ENCODE assay signal across 8 cellular contexts in genomic region chr19:7293795-7294570, GRCh38. TPM values are rescaled to one million over a fixed set of nuclear protein-coding genes. Genes with fewer than 3 reads are reported as not detected.
A peak's percentile ranks its signal among the peaks of the same experiment; 100 is the strongest.
DNase-seq lines count a peak whose midpoint lies in the region; ATAC-seq and TF ChIP-seq lines count a peak whose summit lies in the region.

INSR (minus strand) TSS chr19:7294414; CDS start chr19:7293891, 523 bp downstream.

- H2BK120ac ChIP-seq in mesenchymal stem cell (ENCODE audit: low read depth, low read length), result peak within 1 kb of the TSS; percentile 19

- H3K79me1 ChIP-seq in mesenchymal stem cell (replicated peaks; ENCODE audit: low read length, poor library complexity, severe bottlenecking), result peaks cover 9% of the 10 kb centered on the region

- peak; percentile 59 for ATAC-seq in HG03460 (IDR thresholded peaks at IDR 0.05; ENCODE audit: unreplicated experiment)
- peak; percentile 95 for ATAC-seq in activated CD8-positive, alpha-beta T cell treated with anti-CD3 and anti-CD28 coated beads for 36 hours

- peaks cover 41% of the 10 kb centered on the region for H3K27me3 Mint-ChIP-seq in activated CD8-positive, alpha-beta T cell treated with anti-CD3 and anti-CD28 coated beads for 36 hours

- no peaks in the 10 kb centered on the region for H3K27me3 ChIP-seq in endocrine pancreas (ENCODE audit: control insufficient read depth, insufficient read depth, low read length)
- H3K27me3 ChIP-seq in mesenchymal stem cell (ENCODE audit: control insufficient read depth in 1 of 2, insufficient read depth in 1 of 2, low read length in 2 of 2), result peaks cover 7 to 8% of the 10 kb centered on the region in 2 experiments

- peaks cover 5% of the 10 kb centered on the region for H3K4me1 Mint-ChIP-seq in activated CD8-positive, alpha-beta T cell treated with anti-CD3 and anti-CD28 coated beads for 36 hours (ENCODE audit: low read depth)

- H3K27ac Mint-ChIP-seq in activated CD8-positive, alpha-beta T cell treated with anti-CD3 and anti-CD28 coated beads for 36 hours, result no peak within 1 kb of the TSS

- no peak within 1 kb of the TSS for H2BK5ac ChIP-seq in mesenchymal stem cell (ENCODE audit: low read depth, low read length, poor library complexity, severe bottlenecking)

- under 1% methylated on average over 56 of the region's 108 CpGs for WGBS in mesenchymal stem cell

- DNase-seq in AG08395 (ENCODE audit: low spot score) (peak; percentile 98), GM19238 (ENCODE audit: insufficient read length, low spot score) (peak; percentile 97), NCI-H524 (lab: John Stamatoyannopoulos, UW) (peak; percentile 83 to 90), mesenchymal stem cell (peak; percentile 90)
- DNase-seq in activated CD8-positive, alpha-beta T cell treated with anti-CD3 and anti-CD28 coated beads for 36 hours, result peak; percentile 57
- DNase-seq in stimulated activated CD4-positive, alpha-beta T cell treated with anti-CD3 and anti-CD28 coated beads, TNF-alpha, amount 100 ng/mL, for 48 hours (ENCODE audit: low read depth in 3 of 3), result peak; percentile 47 to 55 (median 50)

- POLR2A ChIA-PET in activated CD8-positive, alpha-beta T cell treated with anti-CD3 and anti-CD28 coated beads for 36 hours (lab: Charles Lee), result no interaction called here

- H3K4me3 ChIP-seq in endocrine pancreas (ENCODE audit: control insufficient read depth, insufficient read depth, low read length), result peak within 1 kb of the TSS; percentile 47
- H3K4me3 ChIP-seq in mesenchymal stem cell (ENCODE audit: insufficient read depth in 1 of 2, low read depth in 1 of 2, low read length in 2 of 2), result peak within 1 kb of the TSS; percentile 79 to 86

- H4K91ac ChIP-seq in mesenchymal stem cell (ENCODE audit: low read length), result no peak within 1 kb of the TSS

- no peak within 1 kb of the TSS for H3K27ac ChIP-seq in mesenchymal stem cell (ENCODE audit: low read length, poor library complexity, severe bottlenecking)

- H3K4me1 ChIP-seq in endocrine pancreas (ENCODE audit: control insufficient read depth, insufficient read depth, low read length) (no peaks in the 10 kb centered on the region), mesenchymal stem cell (ENCODE audit: control insufficient read depth, insufficient read depth, low read depth, low read length) (peaks cover 14% of the 10 kb centered on the region)

- H3K18ac ChIP-seq in mesenchymal stem cell (ENCODE audit: low read depth in 1 of 2, low read length in 2 of 2), result peak within 1 kb of the TSS; percentile 21 to 54

- peak within 1 kb of the TSS; percentile 40 for H4K8ac ChIP-seq in mesenchymal stem cell (ENCODE audit: low read length)

- H3K14ac ChIP-seq in mesenchymal stem cell (ENCODE audit: low read length in 2 of 2), result peak within 1 kb of the TSS; percentile 12 to 74

- no peaks in the 10 kb centered on the region for H3K36me3 Mint-ChIP-seq in activated CD8-positive, alpha-beta T cell treated with anti-CD3 and anti-CD28 coated beads for 36 hours (ENCODE audit: low read depth)

- peak within 1 kb of the TSS; percentile 81 for H3K9ac ChIP-seq in endocrine pancreas (ENCODE audit: control insufficient read depth, insufficient read depth, low read length)
- peak within 1 kb of the TSS; percentile 89 for H3K9ac ChIP-seq in mesenchymal stem cell (ENCODE audit: low read length)

- H3K9me3 ChIP-seq in endocrine pancreas (ENCODE audit: control insufficient read depth, low read length), result no peaks in the 10 kb centered on the region
- H3K9me3 ChIP-seq in mesenchymal stem cell (ENCODE audit: control insufficient read depth, low read length), result no peaks in the 10 kb centered on the region

- H2AFZ ChIP-seq in mesenchymal stem cell (ENCODE audit: low read depth, low read length), result peak within 1 kb of the TSS; percentile 90

- peak within 1 kb of the TSS in 1 of 2 experiments; percentile 30 for H2BK12ac ChIP-seq in mesenchymal stem cell (ENCODE audit: low read length in 2 of 2)

- H3K4me2 ChIP-seq in mesenchymal stem cell (ENCODE audit: low read length, poor library complexity, severe bottlenecking), result peak within 1 kb of the TSS; percentile 98

- no peak within 1 kb of the TSS for H2AK5ac ChIP-seq in mesenchymal stem cell (ENCODE audit: low read length, severe bottlenecking)

- H3K4ac ChIP-seq in mesenchymal stem cell (ENCODE audit: low read depth in 1 of 2, low read length in 2 of 2), result no peak within 1 kb of the TSS

- TF ChIP-seq CTCF in activated CD8-positive, alpha-beta T cell treated with anti-CD3 and anti-CD28 coated beads for 36 hours (IDR thresholded peaks at IDR 0.05), result no peak

- intact Hi-C loops in activated CD8-positive, alpha-beta T cell treated with anti-CD3 and anti-CD28 coated beads for 36 hours (cut with micrococcal nuclease), result no loop called here

- peak within 1 kb of the TSS in 1 of 2 experiments; percentile 51 for H3K23ac ChIP-seq in mesenchymal stem cell (ENCODE audit: low read length in 2 of 2)

- H3K4me3 Mint-ChIP-seq in activated CD8-positive, alpha-beta T cell treated with anti-CD3 and anti-CD28 coated beads for 36 hours, result peak within 1 kb of the TSS; percentile 68

- CTCF ChIA-PET in activated CD8-positive, alpha-beta T cell treated with anti-CD3 and anti-CD28 coated beads for 36 hours (lab: Charles Lee), result interaction anchor here (0.7 to 1.4 kb wide), 2 partner anchors 46 to 48 kb away, joined by 3 to 4 read pairs; no protein-coding TSS in a partner anchor

- H3K9me3 Mint-ChIP-seq in activated CD8-positive, alpha-beta T cell treated with anti-CD3 and anti-CD28 coated beads for 36 hours, result no peaks in the 10 kb centered on the region

- peak within 1 kb of the TSS; percentile 69 for H2BK15ac ChIP-seq in mesenchymal stem cell (ENCODE audit: low read depth, poor library complexity, severe bottlenecking)

- no peaks in the 10 kb centered on the region for H3K36me3 ChIP-seq in endocrine pancreas (ENCODE audit: control insufficient read depth, insufficient read depth, low read length)
- H3K36me3 ChIP-seq in mesenchymal stem cell (ENCODE audit: control insufficient read depth in 1 of 2, insufficient read depth in 2 of 2, low read depth in 1 of 2, low read length in 2 of 2), result no peaks in the 10 kb centered on the region

RNA-seq across cellular contexts. Expression of gene INSR, which starts in this region (rescaled TPM):
- 1 to 10 TPM in 1 of 2 experiments, under 1 TPM in 1; 0.87 to 1.0 TPM for total RNA-seq in activated CD8-positive, alpha-beta T cell treated with anti-CD3 and anti-CD28 coated beads for 36 hours
- 2.3 TPM for polyA plus RNA-seq in mesenchymal stem cell (2013, experiment 1 of 2)
- polyA plus RNA-seq in mesenchymal stem cell (2013, experiment 2 of 2), result 2.3 TPM
